In genomic region chr5:39816111-39816834, GRCh38 we compare ENCODE assay signal across 16 cellular contexts.
DNase-seq lines count a peak whose midpoint lies in the region; ATAC-seq and TF ChIP-seq lines count a peak whose summit lies in the region.
"Had no signal": no experiment of that assay in that cellular context is flagged by ENCODE, and none has a peak within 500 bp of the region (broad histone marks: within the 10 kb centered on the region; RNA-seq: fewer than 3 reads in every experiment).

No MANE protein-coding gene starts in this region.

- H3K36me3 Mint-ChIP-seq in natural killer cell = no peaks in the 10 kb centered on the region
- H3K36me3 Mint-ChIP-seq: CD14-positive monocyte; CD8-positive, alpha-beta T cell had no signal

- H3K4me2 ChIP-seq in OCI-LY3 (ENCODE audit: low read length) = peak overlapping the region; percentile 26; the same call in 1 of the 2 replicates
- no peak overlapping the region for H3K4me2 ChIP-seq in mesenchymal stem cell (ENCODE audit: low read length, poor library complexity, severe bottlenecking)
- H3K4me2 ChIP-seq: A549 had no signal

- no peak overlapping the region for H3K9ac ChIP-seq in OCI-LY3 (ENCODE audit: low read length)
- no peak overlapping the region for H3K9ac ChIP-seq in mesenchymal stem cell (ENCODE audit: low read length)

- no peak overlapping the region for H4K91ac ChIP-seq in mesenchymal stem cell (ENCODE audit: low read length)

- no peak overlapping the region for H2BK5ac ChIP-seq in mesenchymal stem cell (ENCODE audit: low read depth, low read length, poor library complexity, severe bottlenecking)

- H4K8ac ChIP-seq in mesenchymal stem cell (ENCODE audit: low read length) = no peak overlapping the region

- peaks cover 11% of the 10 kb centered on the region for H3K4me1 ChIP-seq in OCI-LY3 (ENCODE audit: low read length)
- H3K4me1 ChIP-seq in mesenchymal stem cell (ENCODE audit: control insufficient read depth, insufficient read depth, low read depth, low read length) = no peaks in the 10 kb centered on the region
- no peaks in the 10 kb centered on the region for H3K4me1 ChIP-seq in urinary bladder (ENCODE audit: insufficient read depth)
- no peaks in the 10 kb centered on the region for H3K4me1 ChIP-seq in psoas muscle
- H3K4me1 ChIP-seq: A549 had no signal

- H3K27ac ChIP-seq in OCI-LY3 (ENCODE audit: low read length) = no peak overlapping the region
- no peak overlapping the region for H3K27ac ChIP-seq in mesenchymal stem cell (ENCODE audit: low read length, poor library complexity, severe bottlenecking)
- peak overlapping the region; percentile 23 for H3K27ac ChIP-seq in urinary bladder (ENCODE audit: low read depth)
- H3K27ac ChIP-seq in psoas muscle = no peak overlapping the region
- H3K27ac ChIP-seq: A549 had no signal

- H2AFZ ChIP-seq in OCI-LY3 (ENCODE audit: low read depth, low read length) (no peak overlapping the region; the same call in 1 of the 2 replicates), mesenchymal stem cell (ENCODE audit: low read depth, low read length) (no peak overlapping the region)

- DNase-seq in fibroblast of villous mesenchyme (ENCODE audit: low read depth) (peak; percentile 88), mesenchymal stem cell (peak; percentile 72), psoas muscle (no peak), EL (no peak), natural killer cell (no peak)
- DNase-seq: CD8-positive, alpha-beta T cell; COR-L47; DMS153; DMS79 treated with DMSO at 0.1 percent for 48 hours; GDM1; HCEC 1CT; HFFc6 had no signal

- H3K4me3 ChIP-seq in OCI-LY3 (ENCODE audit: low read length) = no peak overlapping the region
- no peak overlapping the region for H3K4me3 ChIP-seq in fibroblast of villous mesenchyme (ENCODE audit: low read depth, low read length)
- no peak overlapping the region for H3K4me3 ChIP-seq in mesenchymal stem cell (ENCODE audit: insufficient read depth in 1 of 2, low read depth in 1 of 2, low read length in 2 of 2)
- H3K4me3 ChIP-seq in urinary bladder (ENCODE audit: low read depth, low read length) = no peak overlapping the region
- H3K4me3 ChIP-seq in psoas muscle = no peak overlapping the region
- H3K4me3 ChIP-seq: A549 had no signal

- WGBS in mesenchymal stem cell = 56% methylated on average over 4 of the region's 5 CpGs
- 45% methylated on average over 5 of the region's 5 CpGs for WGBS in urinary bladder
- 71 to 78% (median 74%) methylated on average over 5 of the region's 5 CpGs for WGBS in psoas muscle, 3 donors

- no peaks in the 10 kb centered on the region for H4K20me1 ChIP-seq in OCI-LY3 (ENCODE audit: insufficient read depth, low read length)

- H2BK120ac ChIP-seq in mesenchymal stem cell (ENCODE audit: low read depth, low read length) = no peak overlapping the region

- no peak overlapping the region for H3K4me3 Mint-ChIP-seq in natural killer cell
- H3K4me3 Mint-ChIP-seq: CD14-positive monocyte; CD8-positive, alpha-beta T cell; HFFc6 had no signal

- H2AK5ac ChIP-seq in mesenchymal stem cell (ENCODE audit: low read length, severe bottlenecking) = no peak overlapping the region

- H3K79me2 ChIP-seq in OCI-LY3 (ENCODE audit: low read length) = no peaks in the 10 kb centered on the region

- no peak overlapping the region for H3K18ac ChIP-seq in mesenchymal stem cell (ENCODE audit: low read depth in 1 of 2, low read length in 2 of 2)

- H3K27ac Mint-ChIP-seq in natural killer cell = no peak overlapping the region
- H3K27ac Mint-ChIP-seq: CD14-positive monocyte; CD8-positive, alpha-beta T cell; HFFc6 had no signal

- peaks cover 0 to 2% of the 10 kb centered on the region in 2 donors for H3K9me3 Mint-ChIP-seq in natural killer cell
- H3K9me3 Mint-ChIP-seq: CD8-positive, alpha-beta T cell; HFFc6 had no signal

- intact Hi-C loops in psoas muscle (cut with DNase I) (no loop called here), natural killer cell (cut with micrococcal nuclease) (no loop called here)

- ATAC-seq in psoas muscle (no peak), natural killer cell (no peak)
- ATAC-seq: A549; CD8-positive, alpha-beta T cell had no signal

- no peak overlapping the region for H2BK15ac ChIP-seq in mesenchymal stem cell (ENCODE audit: low read depth, poor library complexity, severe bottlenecking)

- H3K36me3 ChIP-seq in OCI-LY3 (replicated peaks; ENCODE audit: low read depth, low read length) (no peaks in the 10 kb centered on the region), mesenchymal stem cell (ENCODE audit: control insufficient read depth in 1 of 2, insufficient read depth in 2 of 2, low read depth in 1 of 2, low read length in 2 of 2) (no peaks in the 10 kb centered on the region), urinary bladder (ENCODE audit: insufficient read depth) (no peaks in the 10 kb centered on the region), psoas muscle (ENCODE audit: insufficient read depth in 1 of 2, low read depth in 1 of 2) (no peaks in the 10 kb centered on the region)

- H3K27me3 Mint-ChIP-seq in natural killer cell (ENCODE audit: low read depth in 2 of 2) = peaks cover 0 to 22% of the 10 kb centered on the region in 2 donors

- H3K79me1 ChIP-seq in mesenchymal stem cell (replicated peaks; ENCODE audit: low read length, poor library complexity, severe bottlenecking) = no peaks in the 10 kb centered on the region

- no peak overlapping the region for H2BK12ac ChIP-seq in mesenchymal stem cell (ENCODE audit: low read length in 2 of 2)

- no peaks in the 10 kb centered on the region for H3K9me3 ChIP-seq in OCI-LY3 (ENCODE audit: insufficient read depth, low read length)
- no peaks in the 10 kb centered on the region for H3K9me3 ChIP-seq in mesenchymal stem cell (ENCODE audit: control insufficient read depth, low read length)
- H3K9me3 ChIP-seq in psoas muscle = no peaks in the 10 kb centered on the region
- H3K9me3 ChIP-seq: A549 had no signal

- no peak overlapping the region for H3K23ac ChIP-seq in mesenchymal stem cell (ENCODE audit: low read length in 2 of 2)

- no peak overlapping the region for H3K4ac ChIP-seq in mesenchymal stem cell (ENCODE audit: low read depth in 1 of 2, low read length in 2 of 2)

- TF ChIP-seq CTCF in OCI-LY3 (IDR thresholded peaks at IDR 0.05; ENCODE audit: low read depth, low read length) (no peak), fibroblast of villous mesenchyme (IDR thresholded peaks at IDR 0.05; ENCODE audit: insufficient read depth, low read depth, low read length) (no peak), psoas muscle (IDR thresholded peaks at IDR 0.05) (no peak), natural killer cell (IDR thresholded peaks at IDR 0.05) (no peak)

- H3K27me3 ChIP-seq in OCI-LY3 (ENCODE audit: low read depth, low read length) (no peaks in the 10 kb centered on the region), mesenchymal stem cell (ENCODE audit: control insufficient read depth in 1 of 2, insufficient read depth in 1 of 2, low read length in 2 of 2) (no peaks in the 10 kb centered on the region), psoas muscle (ENCODE audit: insufficient read depth in 3 of 3, low read length in 2 of 3) (peaks cover 0 to 9% (median 0%) of the 10 kb centered on the region in 3 donors)

- H3K14ac ChIP-seq in mesenchymal stem cell (ENCODE audit: low read length in 2 of 2) = no peak overlapping the region

- H3K4me1 Mint-ChIP-seq in natural killer cell = no peaks in the 10 kb centered on the region
- H3K4me1 Mint-ChIP-seq: CD14-positive monocyte had no signal

Comparison
In these comparisons a context has a peak if more than half of its experiments do, and no peak if none do; other contexts are left out.
1. DNase-seq: peak in fibroblast of villous mesenchyme (single experiment) and mesenchymal stem cell (single experiment); none in psoas muscle (0 of 2), EL (single experiment) and natural killer cell (single experiment).